In the genomic region with DNA sequence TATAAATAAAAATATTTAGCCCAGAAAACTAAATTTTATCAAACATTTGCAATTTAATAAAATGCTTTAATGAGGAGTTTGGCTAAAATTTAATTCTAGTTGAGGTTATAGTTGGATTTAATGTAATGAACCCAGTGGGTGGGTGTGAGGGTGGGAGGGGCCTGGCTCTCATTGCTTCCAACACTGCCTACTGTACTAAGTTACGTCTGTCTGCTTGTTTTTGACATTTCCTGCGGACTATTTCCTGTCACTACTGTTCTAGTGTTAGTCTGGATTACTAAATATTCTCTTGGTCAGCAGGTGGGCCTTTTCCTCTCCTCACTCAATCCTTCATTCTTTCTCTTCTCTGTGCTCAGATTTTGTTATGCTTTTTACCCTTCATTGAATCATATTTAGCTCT, we compare ENCODE assay signal across 16 cellular contexts.
A peak's percentile ranks its signal among the peaks of the same experiment; 100 is the strongest.
DNase-seq lines count a peak whose midpoint lies in the region; ATAC-seq and TF ChIP-seq lines count a peak whose summit lies in the region.
"Had no signal": no experiment of that assay in that cellular context is flagged by ENCODE, and none has a peak within 500 bp of the region (broad histone marks: within the 10 kb centered on the region; RNA-seq: fewer than 3 reads in every experiment).

No MANE protein-coding gene starts in this region.

- no peaks in the 10 kb centered on the region for H3K79me1 ChIP-seq in H9 (ENCODE audit: insufficient read depth, low read depth, low read length, poor library complexity, severe bottlenecking)
- no peaks in the 10 kb centered on the region for H3K79me1 ChIP-seq in mesendoderm (ENCODE audit: low read length)

- H3K4me3 Mint-ChIP-seq in H9 (no peak overlapping the region), WTC11 (no peak overlapping the region)
- H3K4me3 Mint-ChIP-seq: CD4-positive, alpha-beta T cell had no signal

- H4K20me1 ChIP-seq in H9 (ENCODE audit: control insufficient read depth, insufficient read depth, insufficient read length), result no peaks in the 10 kb centered on the region

- H3K27ac ChIP-seq in H9 (ENCODE audit: insufficient read length, low read depth, low read length), result peak overlapping the region; percentile 35
- peak overlapping the region; percentile 28 for H3K27ac ChIP-seq in mesendoderm (ENCODE audit: low read depth, low read length)
- H3K27ac ChIP-seq in right atrium auricular region, result no peak overlapping the region
- H3K27ac ChIP-seq: HL-60 had no signal

- TF ChIP-seq CTCF in H9 (conservative IDR thresholded peaks at IDR 0.05) (no peak), WTC11 (IDR thresholded peaks at IDR 0.05) (no peak), right atrium auricular region (IDR thresholded peaks at IDR 0.05) (no peak)

- no peak for DNase-seq in H9
- DNase-seq in WTC11 (ENCODE audit: low spot score), result no peak
- DNase-seq in mesendoderm, result no peak
- no peak for DNase-seq in right atrium auricular region (ENCODE audit: low spot score)
- DNase-seq in activated effector memory CD4-positive, alpha-beta T cell treated with anti-CD3 and anti-CD28 coated beads, Interleukin-2, amount 50 U/mL, for 16 hours, result no peak
- DNase-seq: AML-193; Caco-2; CD4-positive, alpha-beta T cell; DMS153; DMS79; GF-D8; HCEC 1CT; Kasumi-1; KG1 had no signal

- H4K8ac ChIP-seq in H9 (replicated peaks; ENCODE audit: insufficient read length, low read depth, low read length) (no peak overlapping the region), mesendoderm (ENCODE audit: low read depth, low read length) (no peak overlapping the region)

- H3K36me3 Mint-ChIP-seq in H9 (ENCODE audit: insufficient read depth in 1 of 3, low read depth in 3 of 3) (0 out of 7 replicates have a peak, but pooled peaks cover 0 to 3% (median 0%) of the 10 kb centered on the region in 3 experiments), WTC11 (peaks cover 13% of the 10 kb centered on the region)

- H3K27ac Mint-ChIP-seq in H9, result no peak overlapping the region
- H3K27ac Mint-ChIP-seq in WTC11, result no peak overlapping the region
- H3K27ac Mint-ChIP-seq: CD4-positive, alpha-beta T cell had no signal

- H2AFZ ChIP-seq in H9 (ENCODE audit: low read length), result no peak overlapping the region

- H3K4ac ChIP-seq in H9 (ENCODE audit: low read depth, low read length) (no peak overlapping the region), mesendoderm (ENCODE audit: low read depth, low read length) (no peak overlapping the region)

- H3K4me3 ChIP-seq in mesendoderm (ENCODE audit: low read length), result no peak overlapping the region
- H3K4me3 ChIP-seq in right atrium auricular region, result no peak overlapping the region

- H2BK120ac ChIP-seq in H9 (ENCODE audit: low read depth, low read length, poor library complexity, severe bottlenecking) (no peak overlapping the region), mesendoderm (ENCODE audit: low read depth, low read length) (peak overlapping the region; percentile 96)

- H3K4me2 ChIP-seq in H9 (ENCODE audit: insufficient read depth, insufficient read length, low read length) (no peak overlapping the region), mesendoderm (ENCODE audit: low read length) (no peak overlapping the region)

- H2BK15ac ChIP-seq in H9 (ENCODE audit: low read depth, low read length) (no peak overlapping the region), mesendoderm (replicated peaks; ENCODE audit: low read depth) (no peak overlapping the region)

- no peak overlapping the region for H2BK5ac ChIP-seq in H9 (ENCODE audit: insufficient read length, low read length)
- H2BK5ac ChIP-seq in mesendoderm (ENCODE audit: low read length), result no peak overlapping the region

- no peaks in the 10 kb centered on the region for H3K27me3 ChIP-seq in H9 (ENCODE audit: insufficient read depth, low read length)
- H3K27me3 ChIP-seq in mesendoderm (ENCODE audit: insufficient read depth, low read length, poor library complexity), result no peaks in the 10 kb centered on the region
- H3K27me3 ChIP-seq in right atrium auricular region, result no peaks in the 10 kb centered on the region

- H3K27me3 Mint-ChIP-seq in H9 (ENCODE audit: low read depth) (no peaks in the 10 kb centered on the region), WTC11 (ENCODE audit: low read depth) (no peaks in the 10 kb centered on the region)

- H2BK12ac ChIP-seq in H9 (ENCODE audit: insufficient read length, low read depth, low read length), result no peak overlapping the region

- peaks cover 18 to 24% of the 10 kb centered on the region in 2 experiments for H3K4me1 Mint-ChIP-seq in H9
- peaks cover 33% of the 10 kb centered on the region for H3K4me1 Mint-ChIP-seq in WTC11

- CTCF ChIA-PET in WTC11 (lab: Charles Lee), result no interaction called here

- H3K23ac ChIP-seq in H9 (ENCODE audit: insufficient read length, low read depth, low read length) (no peak overlapping the region), mesendoderm (ENCODE audit: low read length) (peak overlapping the region; percentile 35)

- H3K9ac ChIP-seq in H9 (ENCODE audit: extremely low read depth, insufficient read length, low read length) (no peak overlapping the region), mesendoderm (ENCODE audit: low read length) (no peak overlapping the region)

- H3K36me3 ChIP-seq in mesendoderm (ENCODE audit: control insufficient read depth, insufficient read depth, low read length) (no peaks in the 10 kb centered on the region), right atrium auricular region (no peaks in the 10 kb centered on the region)

- no peak overlapping the region for H4K91ac ChIP-seq in H9 (ENCODE audit: insufficient read length, low read depth, low read length)

- H4K5ac ChIP-seq in H9 (ENCODE audit: insufficient read length, low read depth, low read length) (no peak overlapping the region), mesendoderm (ENCODE audit: low read length) (no peak overlapping the region)

- no CpG with 5 or more reads among the region's 2 CpGs for WGBS in H9 (ENCODE audit: extremely low coverage, insufficient read length, low lambda C conversion rate)
- no CpG with 5 or more reads among the region's 2 CpGs for WGBS in mesendoderm (ENCODE audit: extremely low coverage, insufficient coverage, low lambda C conversion rate)

- H3K56ac ChIP-seq in H9 (ENCODE audit: insufficient read length, low read depth, low read length) (no peak overlapping the region), mesendoderm (ENCODE audit: low read length) (no peak overlapping the region)

- H2AK5ac ChIP-seq in H9 (ENCODE audit: insufficient read length, low read length), result no peak overlapping the region
- H2AK5ac ChIP-seq in mesendoderm (ENCODE audit: low read length), result no peak overlapping the region

- peaks cover 2% of the 10 kb centered on the region; the same call in 1 of the 2 replicates for H3K4me1 ChIP-seq in H9 (ENCODE audit: insufficient read depth, low read length)
- no peaks in the 10 kb centered on the region for H3K4me1 ChIP-seq in mesendoderm (ENCODE audit: control insufficient read depth, low read depth, low read length)
- no peaks in the 10 kb centered on the region for H3K4me1 ChIP-seq in right atrium auricular region
- H3K4me1 ChIP-seq: Caco-2 had no signal

- H3K14ac ChIP-seq in H9 (ENCODE audit: insufficient read depth, low read length), result no peak overlapping the region

- no peak overlapping the region for H3T11ph ChIP-seq in H9 (ENCODE audit: low read length)

- H3K9me3 Mint-ChIP-seq in H9 (no peaks in the 10 kb centered on the region), WTC11 (peaks cover 9% of the 10 kb centered on the region)
- H3K9me3 Mint-ChIP-seq: CD4-positive, alpha-beta T cell had no signal

- no peak overlapping the region for H2BK20ac ChIP-seq in H9 (ENCODE audit: low read depth, low read length, poor library complexity, severe bottlenecking)

- H3K9me3 ChIP-seq in H9 (ENCODE audit: control insufficient read depth, low read depth, low read length) (no peaks in the 10 kb centered on the region), right atrium auricular region (no peaks in the 10 kb centered on the region)
- H3K9me3 ChIP-seq: Caco-2 had no signal

- H3K18ac ChIP-seq in H9 (ENCODE audit: insufficient read length, low read depth, low read length), result no peak overlapping the region
- H3K18ac ChIP-seq in mesendoderm (ENCODE audit: low read length), result peak overlapping the region; percentile 39

- ATAC-seq in WTC11 (peak; percentile 73), HG02571 (IDR thresholded peaks at IDR 0.05; ENCODE audit: unreplicated experiment) (no peak)

- POLR2A ChIA-PET in WTC11 (lab: Charles Lee), result no interaction called here

- H3K79me2 ChIP-seq in H9 (ENCODE audit: insufficient read depth, low read length) (no peaks in the 10 kb centered on the region), mesendoderm (ENCODE audit: control insufficient read depth, insufficient read depth, low read length) (no peaks in the 10 kb centered on the region)

- no peaks in the 10 kb centered on the region for H3K23me2 ChIP-seq in H9 (ENCODE audit: insufficient read length, low read depth, low read length, poor library complexity, severe bottlenecking)

TF ChIP-seq in WTC11, 78 proteins besides CTCF, POLR2A, EP300 and RAD21:
- TF ChIP-seq ZNF396 (CRISPR knock-in tag; IDR thresholded peaks at IDR 0.05; ENCODE audit: borderline replicate concordance) (no peak), ZNF416 (CRISPR knock-in tag; IDR thresholded peaks at IDR 0.05) (no peak), SMAD4 (CRISPR knock-in tag; IDR thresholded peaks at IDR 0.05) (no peak), MXD4 (CRISPR knock-in tag; IDR thresholded peaks at IDR 0.05; ENCODE audit: borderline replicate concordance) (no peak), SMAD3 (CRISPR knock-in tag; IDR thresholded peaks at IDR 0.05; ENCODE audit: borderline replicate concordance) (no peak), RORB (CRISPR knock-in tag; IDR thresholded peaks at IDR 0.05) (no peak), GRHL2 (CRISPR knock-in tag; IDR thresholded peaks at IDR 0.05; ENCODE audit: insufficient replicate concordance, severe bottlenecking) (no peak)
- TF ChIP-seq, protein P1, sequence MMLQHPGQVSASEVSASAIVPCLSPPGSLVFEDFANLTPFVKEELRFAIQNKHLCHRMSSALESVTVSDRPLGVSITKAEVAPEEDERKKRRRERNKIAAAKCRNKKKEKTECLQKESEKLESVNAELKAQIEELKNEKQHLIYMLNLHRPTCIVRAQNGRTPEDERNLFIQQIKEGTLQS (CRISPR knock-in tag; conservative IDR thresholded peaks at IDR 0.05), result no peak
- TF ChIP-seq, protein P2, sequence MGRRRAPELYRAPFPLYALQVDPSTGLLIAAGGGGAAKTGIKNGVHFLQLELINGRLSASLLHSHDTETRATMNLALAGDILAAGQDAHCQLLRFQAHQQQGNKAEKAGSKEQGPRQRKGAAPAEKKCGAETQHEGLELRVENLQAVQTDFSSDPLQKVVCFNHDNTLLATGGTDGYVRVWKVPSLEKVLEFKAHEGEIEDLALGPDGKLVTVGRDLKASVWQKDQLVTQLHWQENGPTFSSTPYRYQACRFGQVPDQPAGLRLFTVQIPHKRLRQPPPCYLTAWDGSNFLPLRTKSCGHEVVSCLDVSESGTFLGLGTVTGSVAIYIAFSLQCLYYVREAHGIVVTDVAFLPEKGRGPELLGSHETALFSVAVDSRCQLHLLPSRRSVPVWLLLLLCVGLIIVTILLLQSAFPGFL (CRISPR knock-in tag; IDR thresholded peaks at IDR 0.05; ENCODE audit: borderline replicate concordance), result no peak
TF ChIP-seq in WTC11: peak in this region for 0.

Comparison
In these comparisons a context has a peak if more than half of its experiments do, and no peak if none do; other contexts are left out.
1. H3K27ac ChIP-seq: peak in H9 (single experiment) and mesendoderm (single experiment); none in right atrium auricular region (0 of 2).